Comparison of ENCODE assay signal across 26 cellular contexts in the genomic region with DNA sequence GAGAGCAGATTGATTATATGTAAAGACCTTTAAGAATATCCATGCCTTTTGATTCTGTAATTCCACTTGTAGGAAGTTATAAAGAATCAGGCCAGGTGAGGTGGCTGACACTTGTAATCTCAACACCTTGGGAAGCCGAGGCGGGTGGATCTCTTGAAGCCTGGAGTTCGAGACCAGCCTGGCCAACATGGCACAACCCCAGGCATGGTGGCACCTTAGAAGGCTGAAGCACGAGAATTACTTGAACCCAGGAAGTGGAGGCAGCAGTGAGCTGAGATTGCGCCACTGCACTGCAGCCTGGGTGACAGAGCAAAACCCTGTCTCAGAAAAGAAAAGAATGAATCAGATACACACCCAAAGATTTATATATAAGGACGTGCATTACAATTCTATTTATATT.
"Had no signal": no experiment of that assay in that cellular context is flagged by ENCODE, and none has a peak within 500 bp of the region (broad histone marks: within the 10 kb centered on the region; RNA-seq: fewer than 3 reads in every experiment).

No MANE protein-coding gene starts in this region.

- H3K4me1 Mint-ChIP-seq: activated CD4-positive, alpha-beta T cell treated with anti-CD3 and anti-CD28 coated beads, Interleukin-2, amount 10 ng/mL, durations not matched to agents 7 days and 5 days; activated naive CD8-positive, alpha-beta T cell treated with anti-CD3 and anti-CD28 coated beads, Interleukin-2, amount 50 U/mL, for 24 hours; central memory CD8-positive, alpha-beta T cell; T-cell had no signal

- H3K9me3 Mint-ChIP-seq: activated CD4-positive, alpha-beta memory T cell treated with anti-CD3 and anti-CD28 coated beads for 36 hours; activated CD4-positive, alpha-beta T cell treated with anti-CD3 and anti-CD28 coated beads, Interleukin-2, amount 10 ng/mL, durations not matched to agents 7 days and 5 days; activated naive CD4-positive, alpha-beta T cell treated with anti-CD3 and anti-CD28 coated beads, Interleukin-2, amount 50 U/mL, for 72 hours; activated naive CD8-positive, alpha-beta T cell treated with anti-CD3 and anti-CD28 coated beads, Interleukin-2, amount 50 U/mL, for 24 hours; activated T-cell treated with anti-CD3 and anti-CD28 coated beads, Interleukin-2, amount 50 U/mL, for 4 hours; central memory CD8-positive, alpha-beta T cell; T-cell had no signal

- H3K27ac ChIP-seq: ascending aorta, body of pancreas, SK-N-MC, VCaP had no signal

- H3K36me3 ChIP-seq: ascending aorta had no signal

- DNase-seq: activated CD4-positive, alpha-beta memory T cell treated with anti-CD3 and anti-CD28 coated beads for 36 hours; activated CD4-positive, alpha-beta T cell treated with anti-CD3 and anti-CD28 coated beads, Interleukin-2, amount 10 ng/mL, durations not matched to agents 7 days and 5 days; activated CD4-positive, CD25-positive, alpha-beta regulatory T cell; activated CD8-positive, alpha-beta memory T cell treated with anti-CD3 and anti-CD28 coated beads for 24 hours; activated effector memory CD4-positive, alpha-beta T cell treated with anti-CD3 and anti-CD28 coated beads, Interleukin-2, amount 50 U/mL, for 16 hours; activated naive CD4-positive, alpha-beta T cell treated with Interleukin-2 at 50 U/mL for 16 hours; activated naive CD8-positive, alpha-beta T cell treated with anti-CD3 and anti-CD28 coated beads, Interleukin-2, amount 50 U/mL, for 24 hours; activated T-cell treated with anti-CD3 and anti-CD28 coated beads, Interleukin-2, amount 50 U/mL, for 4 hours; amniotic stem cell; body of pancreas; MM.1S; NCI-H1105; NCI-H1436; NCI-H1694 treated with DMSO at 0.1 percent for 48 hours; NCI-H2029 treated with DMSO at 0.1 percent for 48 hours; NCI-H510A treated with DMSO at 0.1 percent for 48 hours; T-cell; T-helper 2 cell; T1000 had no signal

- FAIRE-seq: bronchial epithelial cell had no signal

- H3K9me3 ChIP-seq: ascending aorta, body of pancreas had no signal

- H3K36me3 Mint-ChIP-seq: activated CD4-positive, alpha-beta memory T cell treated with anti-CD3 and anti-CD28 coated beads for 36 hours; activated naive CD4-positive, alpha-beta T cell treated with anti-CD3 and anti-CD28 coated beads, Interleukin-2, amount 50 U/mL, for 72 hours; T-cell had no signal

- H3K4me3 ChIP-seq: ascending aorta, body of pancreas, SK-N-MC had no signal

- H3K27ac Mint-ChIP-seq: activated CD4-positive, alpha-beta memory T cell treated with anti-CD3 and anti-CD28 coated beads for 36 hours; activated CD4-positive, alpha-beta T cell treated with anti-CD3 and anti-CD28 coated beads, Interleukin-2, amount 10 ng/mL, durations not matched to agents 7 days and 5 days; activated naive CD4-positive, alpha-beta T cell treated with anti-CD3 and anti-CD28 coated beads, Interleukin-2, amount 50 U/mL, for 72 hours; activated naive CD8-positive, alpha-beta T cell treated with anti-CD3 and anti-CD28 coated beads, Interleukin-2, amount 50 U/mL, for 24 hours; T-cell had no signal

- H3K4me3 Mint-ChIP-seq: activated CD4-positive, alpha-beta memory T cell treated with anti-CD3 and anti-CD28 coated beads for 36 hours; activated CD4-positive, alpha-beta T cell treated with anti-CD3 and anti-CD28 coated beads, Interleukin-2, amount 10 ng/mL, durations not matched to agents 7 days and 5 days; activated naive CD8-positive, alpha-beta T cell treated with anti-CD3 and anti-CD28 coated beads, Interleukin-2, amount 50 U/mL, for 24 hours; activated T-cell treated with anti-CD3 and anti-CD28 coated beads, Interleukin-2, amount 50 U/mL, for 4 hours; central memory CD8-positive, alpha-beta T cell; T-cell had no signal

- ATAC-seq: activated naive CD4-positive, alpha-beta T cell treated with anti-CD3 and anti-CD28 coated beads, Interleukin-2, amount 50 U/mL, for 72 hours; activated naive CD8-positive, alpha-beta T cell treated with anti-CD3 and anti-CD28 coated beads, Interleukin-2, amount 50 U/mL, for 24 hours; activated T-cell treated with anti-CD3 and anti-CD28 coated beads, Interleukin-2, amount 50 U/mL, for 4 hours; body of pancreas; Right ventricle myocardium inferior; T-cell had no signal

- H3K27me3 ChIP-seq: ascending aorta, body of pancreas had no signal
